ENCODE assay signal across 26 cellular contexts in the genomic region with DNA sequence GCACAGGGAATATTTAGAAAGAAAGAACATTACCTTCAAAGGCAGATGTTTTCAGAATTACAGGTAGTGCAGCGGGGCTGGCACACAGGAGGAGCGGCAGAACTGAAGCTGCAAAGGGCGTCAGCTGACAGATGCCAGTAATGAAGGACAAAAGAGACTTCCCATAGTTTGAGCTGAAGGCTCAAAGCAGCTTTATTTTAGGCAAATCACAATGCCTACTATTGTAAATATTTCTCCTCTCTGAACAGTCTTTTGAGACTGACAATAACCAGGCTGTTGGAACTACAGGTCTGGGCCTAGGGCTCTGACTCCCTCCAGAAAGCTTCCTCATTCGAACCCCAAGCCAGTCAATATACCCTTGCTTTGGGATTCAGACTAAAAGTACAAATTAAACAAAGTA.
A peak's percentile ranks its signal among the peaks of the same experiment; 100 is the strongest.
DNase-seq lines count a peak whose midpoint lies in the region; ATAC-seq, FAIRE-seq and TF ChIP-seq lines count a peak whose summit lies in the region.
"Had no signal": no experiment of that assay in that cellular context is flagged by ENCODE, and none has a peak within 500 bp of the region (broad histone marks: within the 10 kb centered on the region; RNA-seq: fewer than 3 reads in every experiment).

No MANE protein-coding gene starts in this region.

- H3K4me2 ChIP-seq in H1 (ENCODE audit: insufficient read depth in 1 of 2, low read depth in 2 of 2, low read length in 2 of 2): no peak overlapping the region
- H3K4me2 ChIP-seq: BLaER1, GM23338 had no signal

- no peak overlapping the region for H3K14ac ChIP-seq in H1 (ENCODE audit: insufficient read length)

- H3K23me2 ChIP-seq in H1 (ENCODE audit: low read depth, low read length): no peaks in the 10 kb centered on the region

- no peak overlapping the region for H2BK20ac ChIP-seq in H1 (ENCODE audit: low read length)

- no peak overlapping the region for H3K23ac ChIP-seq in H1 (ENCODE audit: insufficient read length)

- H3K9ac ChIP-seq in H1 (replicated peaks in 1 of 4; ENCODE audit: extremely low read depth in 1 of 4, low read depth in 3 of 4, low read length in 3 of 4): no peak overlapping the region
- H3K9ac ChIP-seq in kidney (ENCODE audit: low read length in 2 of 2): no peak overlapping the region
- H3K9ac ChIP-seq: BLaER1 had no signal

- TF ChIP-seq EP300 in H1 (IDR thresholded peaks at IDR 0.05; ENCODE audit: borderline replicate concordance in 1 of 2, low read depth in 2 of 2, low read length in 2 of 2): no peak

- ATAC-seq in activated CD8-positive, alpha-beta T cell treated with anti-CD3 and anti-CD28 coated beads, Interleukin-2, amount 10 ng/mL, durations not matched to agents 7 days and 5 days: no peak
- ATAC-seq in left lobe of liver: no peak
- ATAC-seq: CD8-positive, alpha-beta T cell; GM12878; GM23338 had no signal

- CTCF ChIA-PET in H1 (lab: Charles Lee; ENCODE audit: partially characterized antibody): interaction anchor here (0.6 to 2.3 kb wide), 10 partner anchors 10 to 130 kb away, joined by 3 to 9 read pairs (median 4); no protein-coding TSS in a partner anchor
- CTCF ChIA-PET in activated CD8-positive, alpha-beta T cell treated with anti-CD3 and anti-CD28 coated beads, Interleukin-2, amount 10 ng/mL, durations not matched to agents 7 days and 5 days (lab: Charles Lee): no interaction called here

- H3K27ac Mint-ChIP-seq in nephron progenitor cell: peak overlapping the region; percentile 83
- no peak overlapping the region for H3K27ac Mint-ChIP-seq in activated CD8-positive, alpha-beta T cell treated with anti-CD3 and anti-CD28 coated beads, Interleukin-2, amount 10 ng/mL, durations not matched to agents 7 days and 5 days
- H3K27ac Mint-ChIP-seq: B cell; CD4-positive, CD25-positive, alpha-beta regulatory T cell; CD8-positive, alpha-beta T cell; GM23338; HFFc6 had no signal

- TF ChIP-seq CTCF in H1 (IDR thresholded peaks at IDR 0.05; ENCODE audit: control extremely low read depth in 1 of 3, insufficient read depth in 1 of 3, low read depth in 1 of 3, low read length in 3 of 3): no peak
- no peak for TF ChIP-seq CTCF in nephron progenitor cell (IDR thresholded peaks at IDR 0.05)
- no peak for TF ChIP-seq CTCF in kidney (IDR thresholded peaks at IDR 0.05; ENCODE audit: borderline replicate concordance, extremely low read depth, insufficient read depth)

- no peak overlapping the region for H3K4ac ChIP-seq in H1 (replicated peaks; ENCODE audit: insufficient read length, low read depth, low read length)

- H3K79me2 ChIP-seq in H1 (ENCODE audit: control insufficient read depth in 1 of 2, insufficient read depth in 2 of 2, low read length in 2 of 2): no peaks in the 10 kb centered on the region

- H3K27me3 Mint-ChIP-seq in nephron progenitor cell (ENCODE audit: low read depth, poor library complexity): no peaks in the 10 kb centered on the region
- no peaks in the 10 kb centered on the region for H3K27me3 Mint-ChIP-seq in activated CD8-positive, alpha-beta T cell treated with anti-CD3 and anti-CD28 coated beads, Interleukin-2, amount 10 ng/mL, durations not matched to agents 7 days and 5 days (ENCODE audit: low read depth)
- H3K27me3 Mint-ChIP-seq: B cell had no signal

- 0 out of 2 replicates have a peak overlapping the region, but pooled peaks have one; percentile 9 for H2BK12ac ChIP-seq in H1 (ENCODE audit: low read depth, low read length)

- H3K4me1 ChIP-seq in H1 (replicated peaks in 1 of 4; ENCODE audit: control insufficient read depth in 3 of 4, insufficient read depth in 4 of 4, low read length in 3 of 4) (peaks cover 0 to 5% (median 2%) of the 10 kb centered on the region in 4 experiments; a peak in 2 of 7 replicates), kidney (ENCODE audit: control insufficient read depth in 1 of 2, insufficient read depth in 1 of 2, low read depth in 1 of 2, low read length in 2 of 2) (no peaks in the 10 kb centered on the region)
- H3K4me1 ChIP-seq: Caco-2, HAP-1 had no signal

- H3K9me3 ChIP-seq in H1 (ENCODE audit: insufficient read depth in 2 of 2, low read depth in 1 of 2, low read length in 1 of 2) (no peaks in the 10 kb centered on the region), kidney (ENCODE audit: control insufficient read depth in 1 of 2, low read length in 2 of 2) (no peaks in the 10 kb centered on the region)
- H3K9me3 ChIP-seq: BLaER1, Caco-2, HAP-1 had no signal

- no peak overlapping the region for H3K18ac ChIP-seq in H1 (ENCODE audit: extremely low read depth, low read length)

- in situ Hi-C loops in SK-MEL-5 (cut with HindIII; ENCODE audit: low pct_unique_long_range_greater_than_20kb, low sequenced_read_pairs): no loop called here

- H2BK5ac ChIP-seq in H1 (ENCODE audit: low read depth, low read length): no peak overlapping the region

- no peak overlapping the region for H2AFZ ChIP-seq in H1 (ENCODE audit: low read length)
- H2AFZ ChIP-seq: GM23338 had no signal

- peaks cover 51% of the 10 kb centered on the region for H3K36me3 Mint-ChIP-seq in nephron progenitor cell (ENCODE audit: low read depth)
- H3K36me3 Mint-ChIP-seq in activated CD8-positive, alpha-beta T cell treated with anti-CD3 and anti-CD28 coated beads, Interleukin-2, amount 10 ng/mL, durations not matched to agents 7 days and 5 days (ENCODE audit: low read depth): no peaks in the 10 kb centered on the region
- H3K36me3 Mint-ChIP-seq: CD4-positive, CD25-positive, alpha-beta regulatory T cell; CD8-positive, alpha-beta T cell had no signal

- H2AK5ac ChIP-seq in H1 (ENCODE audit: low read depth, low read length): no peak overlapping the region

- H3K79me1 ChIP-seq in H1 (ENCODE audit: low read depth, low read length): no peaks in the 10 kb centered on the region

- H3K27ac ChIP-seq in H1 (ENCODE audit: low read depth, low read length): no peak overlapping the region
- peak overlapping the region; percentile 59 for H3K27ac ChIP-seq in substantia nigra (ENCODE audit: low read depth, low read length, poor library complexity, severe bottlenecking)
- no peak overlapping the region for H3K27ac ChIP-seq in kidney (ENCODE audit: low read depth in 2 of 2, low read length in 2 of 2)
- H3K27ac ChIP-seq: 22Rv1, BLaER1, C4-2B had no signal

- no peaks in the 10 kb centered on the region for H3K36me3 ChIP-seq in H1 (ENCODE audit: control insufficient read depth in 2 of 4, insufficient read depth in 4 of 4, low read length in 3 of 4)
- no peaks in the 10 kb centered on the region for H3K36me3 ChIP-seq in kidney (ENCODE audit: control insufficient read depth in 1 of 2, insufficient read depth in 2 of 2, low read length in 2 of 2)
- H3K36me3 ChIP-seq: HAP-1 had no signal

- H4K20me1 ChIP-seq in H1 (replicated peaks in 1 of 2; ENCODE audit: control insufficient read depth in 1 of 2, insufficient read depth in 2 of 2, low read length in 2 of 2): no peaks in the 10 kb centered on the region
- H4K20me1 ChIP-seq: BLaER1 had no signal

- no peak overlapping the region for H2BK120ac ChIP-seq in H1 (replicated peaks; ENCODE audit: low read depth, low read length)

- no peaks in the 10 kb centered on the region for H3K9me3 Mint-ChIP-seq in nephron progenitor cell
- no peaks in the 10 kb centered on the region for H3K9me3 Mint-ChIP-seq in activated CD8-positive, alpha-beta T cell treated with anti-CD3 and anti-CD28 coated beads, Interleukin-2, amount 10 ng/mL, durations not matched to agents 7 days and 5 days (ENCODE audit: insufficient read depth)
- H3K9me3 Mint-ChIP-seq: CD8-positive, alpha-beta T cell; GM23338; HFFc6 had no signal

- no peak overlapping the region for H4K91ac ChIP-seq in H1 (replicated peaks; ENCODE audit: insufficient read length, low read length)

- whole genome bisulfite sequencing in H1 (ENCODE audit: extremely low coverage in 1 of 2, insufficient coverage in 1 of 2, insufficient read length in 1 of 2, insufficient replicate concordance in 2 of 2, low coverage in 1 of 2, low lambda C conversion rate in 2 of 2, missing lambda C conversion rate in 1 of 2), 2 experiments: 94% methylated on average over 4 of the region's 4 CpGs; no CpG with 5 or more reads in 1 of the 2 experiments

- no peak overlapping the region for H4K8ac ChIP-seq in H1 (ENCODE audit: extremely low read depth, insufficient read depth, low read length)

- no peak overlapping the region for H4K5ac ChIP-seq in H1 (ENCODE audit: insufficient read length, low read depth, low read length)

- DNase-seq in SK-MEL-5 (ENCODE audit: low read depth, low spot score) (peak; percentile 2), H1 (ENCODE audit: low read depth in 1 of 2, low spot score in 2 of 2) (no peak), nephron progenitor cell (no peak), substantia nigra (lab: John Stamatoyannopoulos, UW) (peak in 4 of 49 donors; percentile 7 to 27 (median 17)), NCI-H1105 (lab: John Stamatoyannopoulos, UW) (no peak), kidney (no peak), left lobe of liver (ENCODE audit: low spot score) (no peak)
- DNase-seq in activated CD8-positive, alpha-beta T cell treated with anti-CD3 and anti-CD28 coated beads, Interleukin-2, amount 10 ng/mL, durations not matched to agents 7 days and 5 days: no peak
- DNase-seq: Caco-2; CD4-positive, CD25-positive, alpha-beta regulatory T cell; CD8-positive, alpha-beta T cell; DMS153; DMS79; EL; GDM1; HFFc6 had no signal

- no peaks in the 10 kb centered on the region for H3K27me3 ChIP-seq in H1 (replicated peaks in 1 of 4; ENCODE audit: control insufficient read depth in 3 of 4, extremely low read depth in 1 of 4, insufficient read depth in 3 of 4, low read length in 3 of 4)
- H3K27me3 ChIP-seq: BLaER1 had no signal

- no peak overlapping the region for H3K4me3 ChIP-seq in H1 (ENCODE audit: extremely low read depth in 1 of 4, insufficient read depth in 2 of 4, low read depth in 3 of 4, low read length in 4 of 4)
- no peak overlapping the region for H3K4me3 ChIP-seq in kidney (ENCODE audit: low read length in 2 of 2)
- H3K4me3 ChIP-seq: BLaER1, GM12878, GM23338, HAP-1 had no signal

- H3K4me3 Mint-ChIP-seq in nephron progenitor cell: no peak overlapping the region
- no peak overlapping the region for H3K4me3 Mint-ChIP-seq in activated CD8-positive, alpha-beta T cell treated with anti-CD3 and anti-CD28 coated beads, Interleukin-2, amount 10 ng/mL, durations not matched to agents 7 days and 5 days
- H3K4me3 Mint-ChIP-seq: B cell; CD4-positive, CD25-positive, alpha-beta regulatory T cell; CD8-positive, alpha-beta T cell; GM23338; HFFc6 had no signal

- no peak overlapping the region for H3K56ac ChIP-seq in H1 (replicated peaks; ENCODE audit: insufficient read length, low read depth, low read length)

- H3K4me1 Mint-ChIP-seq in nephron progenitor cell: peaks cover 78% of the 10 kb centered on the region
- H3K4me1 Mint-ChIP-seq in activated CD8-positive, alpha-beta T cell treated with anti-CD3 and anti-CD28 coated beads, Interleukin-2, amount 10 ng/mL, durations not matched to agents 7 days and 5 days (ENCODE audit: low read depth): no peaks in the 10 kb centered on the region
- H3K4me1 Mint-ChIP-seq: B cell; CD4-positive, CD25-positive, alpha-beta regulatory T cell had no signal

- intact Hi-C loops in kidney (cut with DNase I): no loop called here

- TF ChIP-seq RAD21 in H1 (IDR thresholded peaks at IDR 0.05 in 1 of 2, conservative IDR thresholded peaks at IDR 0.05 in 1 of 2; ENCODE audit: low read depth in 2 of 2, low read length in 2 of 2): no peak

- POLR2A ChIA-PET in H1 (lab: Charles Lee; ENCODE audit: partially characterized antibody): no interaction called here
- POLR2A ChIA-PET in activated CD8-positive, alpha-beta T cell treated with anti-CD3 and anti-CD28 coated beads, Interleukin-2, amount 10 ng/mL, durations not matched to agents 7 days and 5 days (lab: Charles Lee): no interaction called here

- TF ChIP-seq POLR2A in H1 (IDR thresholded peaks at IDR 0.05; ENCODE audit: control extremely low read depth in 1 of 2, low read depth in 2 of 2, low read length in 2 of 2): no peak

- no peak overlapping the region for H2BK15ac ChIP-seq in H1 (ENCODE audit: low read length)

- no peak for FAIRE-seq in H1 (lab: Jason Lieb, UNC)
- FAIRE-seq in kidney (lab: Jason Lieb, UNC): no peak
- FAIRE-seq: A204.1, GM12878, GM19239, H54 had no signal
